ENCODE assay signal across 1 cellular context in genomic region chr1:161195171-161195570, GRCh38.
TF ChIP-seq lines count a peak whose summit lies in the region.

No MANE protein-coding gene starts in this region.

TF ChIP-seq in GM23338, 12 proteins besides CTCF, POLR2A, EP300 and RAD21:
- TF ChIP-seq NANOG (IDR thresholded peaks at IDR 0.05; ENCODE audit: borderline replicate concordance) (no peak), JUNB (IDR thresholded peaks at IDR 0.05; ENCODE audit: unreplicated experiment) (no peak), CREB1 (CRISPR knock-in tag; IDR thresholded peaks at IDR 0.05; ENCODE audit: low read depth) (no peak), POLR2AphosphoS5 (IDR thresholded peaks at IDR 0.05; ENCODE audit: low read depth) (no peak), EZH2phosphoT487 (IDR thresholded peaks at IDR 0.05; ENCODE audit: unreplicated experiment) (no peak), EZH2 (IDR thresholded peaks at IDR 0.05; ENCODE audit: low read depth, unreplicated experiment) (no peak), ZNF114 (CRISPR knock-in tag; IDR thresholded peaks at IDR 0.05) (no peak), ZNF331 (CRISPR knock-in tag; IDR thresholded peaks at IDR 0.05; ENCODE audit: low read depth) (no peak), ZNF462 (CRISPR knock-in tag; IDR thresholded peaks at IDR 0.05) (no peak), STAT1 (IDR thresholded peaks at IDR 0.05; ENCODE audit: unreplicated experiment) (no peak)
- TF ChIP-seq, protein P1, sequence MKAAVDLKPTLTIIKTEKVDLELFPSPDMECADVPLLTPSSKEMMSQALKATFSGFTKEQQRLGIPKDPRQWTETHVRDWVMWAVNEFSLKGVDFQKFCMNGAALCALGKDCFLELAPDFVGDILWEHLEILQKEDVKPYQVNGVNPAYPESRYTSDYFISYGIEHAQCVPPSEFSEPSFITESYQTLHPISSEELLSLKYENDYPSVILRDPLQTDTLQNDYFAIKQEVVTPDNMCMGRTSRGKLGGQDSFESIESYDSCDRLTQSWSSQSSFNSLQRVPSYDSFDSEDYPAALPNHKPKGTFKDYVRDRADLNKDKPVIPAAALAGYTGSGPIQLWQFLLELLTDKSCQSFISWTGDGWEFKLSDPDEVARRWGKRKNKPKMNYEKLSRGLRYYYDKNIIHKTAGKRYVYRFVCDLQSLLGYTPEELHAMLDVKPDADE (IDR thresholded peaks at IDR 0.05), result no peak
- TF ChIP-seq, protein P2, sequence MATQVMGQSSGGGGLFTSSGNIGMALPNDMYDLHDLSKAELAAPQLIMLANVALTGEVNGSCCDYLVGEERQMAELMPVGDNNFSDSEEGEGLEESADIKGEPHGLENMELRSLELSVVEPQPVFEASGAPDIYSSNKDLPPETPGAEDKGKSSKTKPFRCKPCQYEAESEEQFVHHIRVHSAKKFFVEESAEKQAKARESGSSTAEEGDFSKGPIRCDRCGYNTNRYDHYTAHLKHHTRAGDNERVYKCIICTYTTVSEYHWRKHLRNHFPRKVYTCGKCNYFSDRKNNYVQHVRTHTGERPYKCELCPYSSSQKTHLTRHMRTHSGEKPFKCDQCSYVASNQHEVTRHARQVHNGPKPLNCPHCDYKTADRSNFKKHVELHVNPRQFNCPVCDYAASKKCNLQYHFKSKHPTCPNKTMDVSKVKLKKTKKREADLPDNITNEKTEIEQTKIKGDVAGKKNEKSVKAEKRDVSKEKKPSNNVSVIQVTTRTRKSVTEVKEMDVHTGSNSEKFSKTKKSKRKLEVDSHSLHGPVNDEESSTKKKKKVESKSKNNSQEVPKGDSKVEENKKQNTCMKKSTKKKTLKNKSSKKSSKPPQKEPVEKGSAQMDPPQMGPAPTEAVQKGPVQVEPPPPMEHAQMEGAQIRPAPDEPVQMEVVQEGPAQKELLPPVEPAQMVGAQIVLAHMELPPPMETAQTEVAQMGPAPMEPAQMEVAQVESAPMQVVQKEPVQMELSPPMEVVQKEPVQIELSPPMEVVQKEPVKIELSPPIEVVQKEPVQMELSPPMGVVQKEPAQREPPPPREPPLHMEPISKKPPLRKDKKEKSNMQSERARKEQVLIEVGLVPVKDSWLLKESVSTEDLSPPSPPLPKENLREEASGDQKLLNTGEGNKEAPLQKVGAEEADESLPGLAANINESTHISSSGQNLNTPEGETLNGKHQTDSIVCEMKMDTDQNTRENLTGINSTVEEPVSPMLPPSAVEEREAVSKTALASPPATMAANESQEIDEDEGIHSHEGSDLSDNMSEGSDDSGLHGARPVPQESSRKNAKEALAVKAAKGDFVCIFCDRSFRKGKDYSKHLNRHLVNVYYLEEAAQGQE (IDR thresholded peaks at IDR 0.05; ENCODE audit: unreplicated experiment), result no peak
